ENCODE assay signal across 1 cellular context in genomic region chr3:64084640-64085039, GRCh38.
A peak's percentile ranks its signal among the peaks of the same experiment; 100 is the strongest.
TF ChIP-seq lines count a peak whose summit lies in the region.

No MANE protein-coding gene starts in this region.

TF ChIP-seq in A549, 52 proteins besides CTCF, POLR2A, EP300 and RAD21 (continued from another document):
- TF ChIP-seq BCL3 (IDR thresholded peaks at IDR 0.05) (0 out of 3 replicates have a peak, but pooled peaks have one; percentile 29), FOSL2 (IDR thresholded peaks at IDR 0.05) (peak; percentile 86), FOSL2 (CRISPR knock-in tag; IDR thresholded peaks at IDR 0.05) (peak; percentile 96), EHMT2 (IDR thresholded peaks at IDR 0.05; ENCODE audit: low read depth) (no peak), TP53 (CRISPR knock-in tag; IDR thresholded peaks at IDR 0.05) (no peak), USF2 (IDR thresholded peaks at IDR 0.05) (peak; percentile 88), JUN (IDR thresholded peaks at IDR 0.05) (peak; percentile 70 to 83; a peak in 4 of 5 replicates), JUNB (IDR thresholded peaks at IDR 0.05) (peak; percentile 94), TFCP2L1 (CRISPR knock-in tag; IDR thresholded peaks at IDR 0.05) (no peak), GATA3 (IDR thresholded peaks at IDR 0.05; ENCODE audit: borderline replicate concordance) (peak; percentile 89), KDM5A (IDR thresholded peaks at IDR 0.05) (no peak), MAFK (IDR thresholded peaks at IDR 0.05; ENCODE audit: partially characterized antibody) (peak; percentile 77)
- TF ChIP-seq, protein P1, sequence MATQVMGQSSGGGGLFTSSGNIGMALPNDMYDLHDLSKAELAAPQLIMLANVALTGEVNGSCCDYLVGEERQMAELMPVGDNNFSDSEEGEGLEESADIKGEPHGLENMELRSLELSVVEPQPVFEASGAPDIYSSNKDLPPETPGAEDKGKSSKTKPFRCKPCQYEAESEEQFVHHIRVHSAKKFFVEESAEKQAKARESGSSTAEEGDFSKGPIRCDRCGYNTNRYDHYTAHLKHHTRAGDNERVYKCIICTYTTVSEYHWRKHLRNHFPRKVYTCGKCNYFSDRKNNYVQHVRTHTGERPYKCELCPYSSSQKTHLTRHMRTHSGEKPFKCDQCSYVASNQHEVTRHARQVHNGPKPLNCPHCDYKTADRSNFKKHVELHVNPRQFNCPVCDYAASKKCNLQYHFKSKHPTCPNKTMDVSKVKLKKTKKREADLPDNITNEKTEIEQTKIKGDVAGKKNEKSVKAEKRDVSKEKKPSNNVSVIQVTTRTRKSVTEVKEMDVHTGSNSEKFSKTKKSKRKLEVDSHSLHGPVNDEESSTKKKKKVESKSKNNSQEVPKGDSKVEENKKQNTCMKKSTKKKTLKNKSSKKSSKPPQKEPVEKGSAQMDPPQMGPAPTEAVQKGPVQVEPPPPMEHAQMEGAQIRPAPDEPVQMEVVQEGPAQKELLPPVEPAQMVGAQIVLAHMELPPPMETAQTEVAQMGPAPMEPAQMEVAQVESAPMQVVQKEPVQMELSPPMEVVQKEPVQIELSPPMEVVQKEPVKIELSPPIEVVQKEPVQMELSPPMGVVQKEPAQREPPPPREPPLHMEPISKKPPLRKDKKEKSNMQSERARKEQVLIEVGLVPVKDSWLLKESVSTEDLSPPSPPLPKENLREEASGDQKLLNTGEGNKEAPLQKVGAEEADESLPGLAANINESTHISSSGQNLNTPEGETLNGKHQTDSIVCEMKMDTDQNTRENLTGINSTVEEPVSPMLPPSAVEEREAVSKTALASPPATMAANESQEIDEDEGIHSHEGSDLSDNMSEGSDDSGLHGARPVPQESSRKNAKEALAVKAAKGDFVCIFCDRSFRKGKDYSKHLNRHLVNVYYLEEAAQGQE (IDR thresholded peaks at IDR 0.05), result no peak
- TF ChIP-seq, protein P2, sequence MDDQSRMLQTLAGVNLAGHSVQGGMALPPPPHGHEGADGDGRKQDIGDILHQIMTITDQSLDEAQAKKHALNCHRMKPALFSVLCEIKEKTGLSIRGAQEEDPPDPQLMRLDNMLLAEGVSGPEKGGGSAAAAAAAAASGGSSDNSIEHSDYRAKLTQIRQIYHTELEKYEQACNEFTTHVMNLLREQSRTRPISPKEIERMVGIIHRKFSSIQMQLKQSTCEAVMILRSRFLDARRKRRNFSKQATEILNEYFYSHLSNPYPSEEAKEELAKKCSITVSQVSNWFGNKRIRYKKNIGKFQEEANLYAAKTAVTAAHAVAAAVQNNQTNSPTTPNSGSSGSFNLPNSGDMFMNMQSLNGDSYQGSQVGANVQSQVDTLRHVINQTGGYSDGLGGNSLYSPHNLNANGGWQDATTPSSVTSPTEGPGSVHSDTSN (IDR thresholded peaks at IDR 0.05), result 0 out of 2 replicates have a peak, but pooled peaks have one; percentile 41
